ENCODE assay signal across 20 cellular contexts in genomic region chr2:36193680-36194079, GRCh38.
"Had no signal": no experiment of that assay in that cellular context is flagged by ENCODE, and none has a peak within 500 bp of the region (broad histone marks: within the 10 kb centered on the region; RNA-seq: fewer than 3 reads in every experiment).

No MANE protein-coding gene starts in this region.

- H3K27ac ChIP-seq: RWPE1 had no signal

- DNase-seq: IMR-90, Karpas-422, KG1, MM.1S, NCI-H1092 treated with DMSO at 0.1 percent for 48 hours, NCI-H1436, NCI-H187, NCI-H2029, NCI-H2081 treated with DMSO at 0.1 percent for 48 hours, NCI-H2171, NCI-H226, NCI-H446, NCI-H510A, NCI-H524 treated with DMSO at 0.1 percent for 48 hours, NCI-H69, NCI-H774, SHP77, SK-N-SH had no signal

- ATAC-seq: HepG2 had no signal

- H3K9me3 ChIP-seq: SK-N-SH had no signal
